In genomic region chr4:28436191-28437080, GRCh38 we compare ENCODE assay signal across 1 cellular context.
TF ChIP-seq lines count a peak whose summit lies in the region.

No MANE protein-coding gene starts in this region.

TF ChIP-seq in H1, 55 proteins besides CTCF, POLR2A, EP300 and RAD21:
- TF ChIP-seq SIN3A (conservative IDR thresholded peaks at IDR 0.05 in 1 of 2, IDR thresholded peaks at IDR 0.05 in 1 of 2; ENCODE audit: low read depth in 1 of 2, low read length in 2 of 2) (no peak), CHD2 (IDR thresholded peaks at IDR 0.05; ENCODE audit: low read length) (no peak), ATF2 (IDR thresholded peaks at IDR 0.05; ENCODE audit: low read length) (no peak), CBX8 (IDR thresholded peaks at IDR 0.05; ENCODE audit: borderline replicate concordance, low read depth, low read length) (no peak), TBP (IDR thresholded peaks at IDR 0.05; ENCODE audit: low read depth, low read length) (no peak)
TF ChIP-seq in H1: peak in this region for 0.
